4 cellular contexts compared by ENCODE assay signal in genomic region chr1:188228623-188229022, GRCh38.
TF ChIP-seq lines count a peak whose summit lies in the region.

No MANE protein-coding gene starts in this region.

TF ChIP-seq in SK-N-SH, 30 proteins besides CTCF, POLR2A, EP300 and RAD21:
- TF ChIP-seq REST (IDR thresholded peaks at IDR 0.05; ENCODE audit: low read depth, low read length) (peak; percentile 82), TCF12 (IDR thresholded peaks at IDR 0.05) (no peak), JUND (IDR thresholded peaks at IDR 0.05) (no peak)

TF ChIP-seq in SK-N-SH treated with all-trans-retinoic acid at 6 μM for 48 hours, 23 proteins besides CTCF, POLR2A, EP300 and RAD21 (continued from another document):
- TF ChIP-seq ISL1 (CRISPR knock-in tag; IDR thresholded peaks at IDR 0.05), result no peak

TF ChIP-seq in GM12878, 131 proteins besides CTCF, POLR2A, EP300 and RAD21:
- peak; percentile 63 for TF ChIP-seq REST (IDR thresholded peaks at IDR 0.05; ENCODE audit: low read depth, low read length)
- no peak for TF ChIP-seq CHD1 (IDR thresholded peaks at IDR 0.05; ENCODE audit: low read depth, low read length)
- TF ChIP-seq SIX5 (IDR thresholded peaks at IDR 0.05; ENCODE audit: low read depth, low read length, severe bottlenecking), result no peak

TF ChIP-seq in HepG2, 621 proteins besides CTCF, POLR2A, EP300 and RAD21 (continued from another document):
- TF ChIP-seq REST (IDR thresholded peaks at IDR 0.05; ENCODE audit: borderline replicate concordance in 1 of 2, low read depth in 1 of 2, low read length in 2 of 2) (peak in 1 of 2 experiments; percentile 52; a peak in 1 of 4 replicates), ZNF652 (CRISPR knock-in tag; IDR thresholded peaks at IDR 0.05; ENCODE audit: borderline replicate concordance, low read depth) (no peak), ZNF496 (CRISPR knock-in tag; IDR thresholded peaks at IDR 0.05; ENCODE audit: insufficient replicate concordance) (no peak), ONECUT2 (CRISPR knock-in tag; IDR thresholded peaks at IDR 0.05) (no peak)
